ENCODE assay signal across 1 cellular context in the genomic region with DNA sequence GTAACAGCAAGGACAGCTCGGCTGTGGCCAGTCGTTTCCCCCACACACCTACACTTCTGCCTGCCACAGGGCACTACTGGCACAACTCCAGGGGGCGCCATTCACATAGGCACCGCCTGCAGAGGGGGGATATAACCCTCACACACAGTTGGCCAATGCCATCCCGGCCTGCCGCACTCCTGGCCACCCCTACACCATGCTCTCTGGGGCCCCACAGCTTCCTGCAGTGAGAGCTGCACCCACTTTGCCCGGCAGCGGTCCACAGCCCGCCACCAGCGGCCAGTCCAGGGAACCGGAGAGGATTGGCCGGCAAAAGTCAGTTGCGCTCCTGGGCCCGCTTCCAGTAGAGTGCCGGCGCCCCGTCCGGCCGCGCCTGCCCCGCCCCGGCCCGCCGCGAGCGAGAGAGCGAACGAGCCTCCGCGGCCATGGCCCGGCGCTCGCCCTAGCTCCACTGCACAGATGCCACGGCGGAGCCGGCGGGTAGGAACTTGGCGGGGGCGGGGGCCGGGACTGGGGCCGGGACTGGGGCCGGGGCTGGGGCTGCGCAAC.
TF ChIP-seq lines count a peak whose summit lies in the region.

No MANE protein-coding gene starts in this region.

TF ChIP-seq in HepG2, 621 proteins besides CTCF, POLR2A, EP300 and RAD21 (continued from another document):
- TF ChIP-seq, protein P1, sequence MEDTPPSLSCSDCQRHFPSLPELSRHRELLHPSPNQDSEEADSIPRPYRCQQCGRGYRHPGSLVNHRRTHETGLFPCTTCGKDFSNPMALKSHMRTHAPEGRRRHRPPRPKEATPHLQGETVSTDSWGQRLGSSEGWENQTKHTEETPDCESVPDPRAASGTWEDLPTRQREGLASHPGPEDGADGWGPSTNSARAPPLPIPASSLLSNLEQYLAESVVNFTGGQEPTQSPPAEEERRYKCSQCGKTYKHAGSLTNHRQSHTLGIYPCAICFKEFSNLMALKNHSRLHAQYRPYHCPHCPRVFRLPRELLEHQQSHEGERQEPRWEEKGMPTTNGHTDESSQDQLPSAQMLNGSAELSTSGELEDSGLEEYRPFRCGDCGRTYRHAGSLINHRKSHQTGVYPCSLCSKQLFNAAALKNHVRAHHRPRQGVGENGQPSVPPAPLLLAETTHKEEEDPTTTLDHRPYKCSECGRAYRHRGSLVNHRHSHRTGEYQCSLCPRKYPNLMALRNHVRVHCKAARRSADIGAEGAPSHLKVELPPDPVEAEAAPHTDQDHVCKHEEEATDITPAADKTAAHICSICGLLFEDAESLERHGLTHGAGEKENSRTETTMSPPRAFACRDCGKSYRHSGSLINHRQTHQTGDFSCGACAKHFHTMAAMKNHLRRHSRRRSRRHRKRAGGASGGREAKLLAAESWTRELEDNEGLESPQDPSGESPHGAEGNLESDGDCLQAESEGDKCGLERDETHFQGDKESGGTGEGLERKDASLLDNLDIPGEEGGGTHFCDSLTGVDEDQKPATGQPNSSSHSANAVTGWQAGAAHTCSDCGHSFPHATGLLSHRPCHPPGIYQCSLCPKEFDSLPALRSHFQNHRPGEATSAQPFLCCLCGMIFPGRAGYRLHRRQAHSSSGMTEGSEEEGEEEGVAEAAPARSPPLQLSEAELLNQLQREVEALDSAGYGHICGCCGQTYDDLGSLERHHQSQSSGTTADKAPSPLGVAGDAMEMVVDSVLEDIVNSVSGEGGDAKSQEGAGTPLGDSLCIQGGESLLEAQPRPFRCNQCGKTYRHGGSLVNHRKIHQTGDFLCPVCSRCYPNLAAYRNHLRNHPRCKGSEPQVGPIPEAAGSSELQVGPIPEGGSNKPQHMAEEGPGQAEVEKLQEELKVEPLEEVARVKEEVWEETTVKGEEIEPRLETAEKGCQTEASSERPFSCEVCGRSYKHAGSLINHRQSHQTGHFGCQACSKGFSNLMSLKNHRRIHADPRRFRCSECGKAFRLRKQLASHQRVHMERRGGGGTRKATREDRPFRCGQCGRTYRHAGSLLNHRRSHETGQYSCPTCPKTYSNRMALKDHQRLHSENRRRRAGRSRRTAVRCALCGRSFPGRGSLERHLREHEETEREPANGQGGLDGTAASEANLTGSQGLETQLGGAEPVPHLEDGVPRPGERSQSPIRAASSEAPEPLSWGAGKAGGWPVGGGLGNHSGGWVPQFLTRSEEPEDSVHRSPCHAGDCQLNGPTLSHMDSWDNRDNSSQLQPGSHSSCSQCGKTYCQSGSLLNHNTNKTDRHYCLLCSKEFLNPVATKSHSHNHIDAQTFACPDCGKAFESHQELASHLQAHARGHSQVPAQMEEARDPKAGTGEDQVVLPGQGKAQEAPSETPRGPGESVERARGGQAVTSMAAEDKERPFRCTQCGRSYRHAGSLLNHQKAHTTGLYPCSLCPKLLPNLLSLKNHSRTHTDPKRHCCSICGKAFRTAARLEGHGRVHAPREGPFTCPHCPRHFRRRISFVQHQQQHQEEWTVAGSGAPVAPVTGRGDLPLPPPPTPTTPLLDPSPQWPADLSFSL (CRISPR knock-in tag; IDR thresholded peaks at IDR 0.05) = no peak
- no peak for TF ChIP-seq ERF (CRISPR knock-in tag; IDR thresholded peaks at IDR 0.05)
- no peak for TF ChIP-seq DMAP1 (CRISPR knock-in tag; IDR thresholded peaks at IDR 0.05)
- peak; percentile 81 for TF ChIP-seq HNRNPL (IDR thresholded peaks at IDR 0.05; ENCODE audit: low read depth, low read length)
- no peak for TF ChIP-seq HES4 (CRISPR knock-in tag; IDR thresholded peaks at IDR 0.05; ENCODE audit: borderline replicate concordance)
- no peak for TF ChIP-seq TCF7L2 (IDR thresholded peaks at IDR 0.05; ENCODE audit: low read depth, low read length)
TF ChIP-seq in HepG2: peak in this region for 21.
